7 cellular contexts compared by ENCODE assay signal in the genomic region with DNA sequence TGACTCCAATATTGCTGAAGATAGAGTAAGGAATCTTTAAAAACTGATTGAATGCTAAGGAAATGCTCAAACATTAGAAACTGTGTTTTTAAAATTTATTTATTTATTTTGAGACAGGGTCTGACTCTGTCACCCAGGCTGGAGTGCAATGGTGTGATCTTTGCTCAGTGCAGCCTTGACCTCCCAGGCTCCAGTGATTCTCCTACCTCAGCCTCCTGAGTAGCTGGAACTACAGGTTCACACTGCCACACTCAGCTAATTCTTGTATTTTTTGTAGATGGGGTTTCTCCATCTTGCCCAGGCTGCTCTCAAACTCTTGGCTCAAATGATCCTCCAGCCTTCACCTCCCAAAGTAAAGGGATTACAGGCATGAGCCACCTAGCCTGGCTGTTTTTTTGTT.
"Had no signal": no experiment of that assay in that cellular context is flagged by ENCODE, and none has a peak within 500 bp of the region (broad histone marks: within the 10 kb centered on the region; RNA-seq: fewer than 3 reads in every experiment).

No MANE protein-coding gene starts in this region.

- ATAC-seq: GM12878 had no signal

- H3K4me3 ChIP-seq: GM12878 had no signal

- DNase-seq: GDM1, GF-D8 had no signal

- FAIRE-seq: GM12878, GM12891, GM12892, GM18507, GM19239 had no signal
